15 cellular contexts compared by ENCODE assay signal in the genomic region with DNA sequence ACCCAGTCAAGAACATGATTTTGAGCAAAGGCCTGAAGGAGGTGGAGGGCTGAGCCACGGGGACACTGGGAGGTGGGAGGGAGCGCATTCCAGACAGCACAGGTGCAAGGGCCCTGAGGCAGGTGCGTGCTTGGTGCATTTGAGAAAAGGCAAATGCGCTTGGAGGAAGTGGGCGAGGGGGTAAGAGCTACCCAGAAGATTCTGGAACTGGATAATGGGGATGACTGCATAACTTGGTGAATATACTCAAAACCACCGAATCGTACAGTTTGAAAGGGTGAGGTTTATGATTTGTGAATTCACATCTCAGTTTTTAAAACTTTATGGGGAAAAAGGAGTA. TPM values are rescaled to one million over a fixed set of nuclear protein-coding genes. Genes with fewer than 3 reads are reported as not detected.
A peak's percentile ranks its signal among the peaks of the same experiment; 100 is the strongest.
DNase-seq lines count a peak whose midpoint lies in the region; ATAC-seq and TF ChIP-seq lines count a peak whose summit lies in the region.
"Had no signal": no experiment of that assay in that cellular context is flagged by ENCODE, and none has a peak within 500 bp of the region (broad histone marks: within the 10 kb centered on the region; RNA-seq: fewer than 3 reads in every experiment).

No MANE protein-coding gene starts in this region.

- no peaks in the 10 kb centered on the region for H3K27me3 ChIP-seq in effector memory CD4-positive, alpha-beta T cell (replicated peaks; ENCODE audit: control insufficient read depth, insufficient read depth, low read length, poor library complexity, severe bottlenecking)
- H3K27me3 ChIP-seq: heart right ventricle, stomach, vagina had no signal

- H3K36me3 Mint-ChIP-seq in activated naive CD4-positive, alpha-beta T cell treated with anti-CD3 and anti-CD28 coated beads for 36 hours (ENCODE audit: low read depth), result peaks cover 6% of the 10 kb centered on the region
- peaks cover 0 to 13% of the 10 kb centered on the region in 2 donors for H3K36me3 Mint-ChIP-seq in activated naive CD4-positive, alpha-beta T cell treated with anti-CD3 and anti-CD28 coated beads, Interleukin-2, amount 50 U/mL, for 72 hours
- peaks cover 71% of the 10 kb centered on the region for H3K36me3 Mint-ChIP-seq in stimulated activated effector memory CD8-positive, alpha-beta T cell treated with anti-CD3 and anti-CD28 coated beads, Interleukin-12 subunit alpha, Interleukin-12 subunit beta, amount 100 ng/mL, for 72 hours
- H3K36me3 Mint-ChIP-seq in type B pancreatic cell, result no peaks in the 10 kb centered on the region

- peaks cover 91% of the 10 kb centered on the region for H3K4me1 ChIP-seq in effector memory CD4-positive, alpha-beta T cell (ENCODE audit: control insufficient read depth, insufficient read depth, low read length, poor library complexity, severe bottlenecking)
- H3K4me1 ChIP-seq: vagina had no signal

- H3K4me3 Mint-ChIP-seq in activated naive CD4-positive, alpha-beta T cell treated with anti-CD3 and anti-CD28 coated beads for 36 hours, result peak overlapping the region; percentile 35
- H3K4me3 Mint-ChIP-seq in stimulated activated effector memory CD8-positive, alpha-beta T cell treated with anti-CD3 and anti-CD28 coated beads, Interleukin-12 subunit alpha, Interleukin-12 subunit beta, amount 100 ng/mL, for 72 hours, result peak overlapping the region; percentile 96
- no peak overlapping the region for H3K4me3 Mint-ChIP-seq in type B pancreatic cell

- no peaks in the 10 kb centered on the region for H3K27me3 Mint-ChIP-seq in activated naive CD4-positive, alpha-beta T cell treated with anti-CD3 and anti-CD28 coated beads for 36 hours (ENCODE audit: low read depth)
- peaks cover 48% of the 10 kb centered on the region for H3K27me3 Mint-ChIP-seq in type B pancreatic cell

- peaks cover 38% of the 10 kb centered on the region for H3K36me3 ChIP-seq in SK-N-MC (ENCODE audit: insufficient read depth, low read length)
- H3K36me3 ChIP-seq in effector memory CD4-positive, alpha-beta T cell (ENCODE audit: control insufficient read depth, insufficient read depth, low read length), result no peaks in the 10 kb centered on the region
- H3K36me3 ChIP-seq: stomach, vagina had no signal

- CTCF ChIA-PET in activated naive CD4-positive, alpha-beta T cell treated with anti-CD3 and anti-CD28 coated beads for 36 hours (lab: Charles Lee), result no interaction called here

- H3K4me1 Mint-ChIP-seq in activated naive CD4-positive, alpha-beta T cell treated with anti-CD3 and anti-CD28 coated beads for 36 hours (ENCODE audit: low read depth), result peaks cover 72% of the 10 kb centered on the region
- H3K4me1 Mint-ChIP-seq in stimulated activated effector memory CD8-positive, alpha-beta T cell treated with anti-CD3 and anti-CD28 coated beads, Interleukin-12 subunit alpha, Interleukin-12 subunit beta, amount 100 ng/mL, for 72 hours, result peaks cover 68% of the 10 kb centered on the region
- H3K4me1 Mint-ChIP-seq in type B pancreatic cell (ENCODE audit: unreplicated experiment), result peaks cover 27% of the 10 kb centered on the region

- ATAC-seq in activated naive CD4-positive, alpha-beta T cell treated with anti-CD3 and anti-CD28 coated beads, Interleukin-2, amount 50 U/mL, for 72 hours, result no peak
- ATAC-seq in stimulated activated effector memory CD8-positive, alpha-beta T cell treated with anti-CD3 and anti-CD28 coated beads, Interleukin-12 subunit alpha, Interleukin-12 subunit beta, amount 100 ng/mL, for 72 hours, result no peak
- ATAC-seq in HG03442 (IDR thresholded peaks at IDR 0.05; ENCODE audit: unreplicated experiment), result no peak

- H3K27ac Mint-ChIP-seq in activated naive CD4-positive, alpha-beta T cell treated with anti-CD3 and anti-CD28 coated beads for 36 hours, result peak overlapping the region; percentile 84
- peak overlapping the region in 1 of 2 donors; percentile 84 for H3K27ac Mint-ChIP-seq in activated naive CD4-positive, alpha-beta T cell treated with anti-CD3 and anti-CD28 coated beads, Interleukin-2, amount 50 U/mL, for 72 hours
- peak overlapping the region; percentile 90 for H3K27ac Mint-ChIP-seq in stimulated activated effector memory CD8-positive, alpha-beta T cell treated with anti-CD3 and anti-CD28 coated beads, Interleukin-12 subunit alpha, Interleukin-12 subunit beta, amount 100 ng/mL, for 72 hours
- no peak overlapping the region for H3K27ac Mint-ChIP-seq in type B pancreatic cell
- H3K27ac Mint-ChIP-seq: progenitor cell of endocrine pancreas had no signal

- intact Hi-C loops in activated naive CD4-positive, alpha-beta T cell treated with anti-CD3 and anti-CD28 coated beads for 36 hours (cut with micrococcal nuclease), result loop anchor here (1.0 kb wide), 3 partner anchors 30 to 62 kb away; no protein-coding TSS in a partner anchor

- no peak overlapping the region for H3K4me3 ChIP-seq in SK-N-MC
- H3K4me3 ChIP-seq in effector memory CD4-positive, alpha-beta T cell (ENCODE audit: insufficient read depth, low read depth, low read length, poor library complexity, severe bottlenecking), result no peak overlapping the region
- H3K4me3 ChIP-seq: smooth muscle cell, vagina had no signal

- no peaks in the 10 kb centered on the region for H3K9me3 ChIP-seq in SK-N-MC (ENCODE audit: low read depth, low read length)
- H3K9me3 ChIP-seq in effector memory CD4-positive, alpha-beta T cell (ENCODE audit: control insufficient read depth, low read length), result no peaks in the 10 kb centered on the region
- H3K9me3 ChIP-seq: heart right ventricle, stomach, vagina had no signal

- peak overlapping the region; percentile 9; the same call in 1 of the 2 replicates for H3K27ac ChIP-seq in SK-N-MC
- peak overlapping the region; percentile 68 for H3K27ac ChIP-seq in effector memory CD4-positive, alpha-beta T cell (ENCODE audit: insufficient read depth, low read length, poor library complexity, severe bottlenecking)
- H3K27ac ChIP-seq: vagina had no signal

- TF ChIP-seq CTCF in type B pancreatic cell (conservative IDR thresholded peaks at IDR 0.05), result no peak

- DNase-seq in activated naive CD4-positive, alpha-beta T cell treated with anti-CD3 and anti-CD28 coated beads for 36 hours, result no peak
- no peak for DNase-seq in activated naive CD4-positive, alpha-beta T cell treated with anti-CD3 and anti-CD28 coated beads, Interleukin-2, amount 50 U/mL, for 72 hours (ENCODE audit: low spot score in 2 of 2)
- DNase-seq in SK-N-MC (ENCODE audit: low read depth, low spot score) (no peak), COR-L47 (lab: John Stamatoyannopoulos, UW) (no peak), type B pancreatic cell (ENCODE audit: extremely low spot score, unreplicated experiment) (no peak)
- no peak for DNase-seq in effector memory CD4-positive, alpha-beta T cell
- DNase-seq in stimulated activated effector memory CD8-positive, alpha-beta T cell treated with anti-CD3 and anti-CD28 coated beads, Interleukin-12 subunit alpha, Interleukin-12 subunit beta, amount 100 ng/mL, for 72 hours (ENCODE audit: low spot score in 2 of 2), result no peak
- DNase-seq: heart right ventricle, kidney glomerular epithelial cell, NCI-H226, stomach had no signal

- H3K9ac ChIP-seq in SK-N-MC (ENCODE audit: insufficient read length), result no peak overlapping the region

- H3K9me3 Mint-ChIP-seq in activated naive CD4-positive, alpha-beta T cell treated with anti-CD3 and anti-CD28 coated beads for 36 hours, result no peaks in the 10 kb centered on the region
- no peaks in the 10 kb centered on the region for H3K9me3 Mint-ChIP-seq in activated naive CD4-positive, alpha-beta T cell treated with anti-CD3 and anti-CD28 coated beads, Interleukin-2, amount 50 U/mL, for 72 hours
- no peaks in the 10 kb centered on the region for H3K9me3 Mint-ChIP-seq in stimulated activated effector memory CD8-positive, alpha-beta T cell treated with anti-CD3 and anti-CD28 coated beads, Interleukin-12 subunit alpha, Interleukin-12 subunit beta, amount 100 ng/mL, for 72 hours
- H3K9me3 Mint-ChIP-seq in type B pancreatic cell, result no peaks in the 10 kb centered on the region

RNA-seq across cellular contexts. Expression of a gene that starts 9.8 kb away (rescaled TPM):
- total RNA-seq in activated naive CD4-positive, alpha-beta T cell treated with anti-CD3 and anti-CD28 coated beads for 36 hours, result 10 to 100 TPM; 43.7 to 44.2 TPM
- total RNA-seq in activated naive CD4-positive, alpha-beta T cell treated with anti-CD3 and anti-CD28 coated beads, Interleukin-2, amount 50 U/mL, for 72 hours, result 10 to 100 TPM; 30.6 to 51.8 TPM
- 0.71 and 20.8 TPM in 2 replicates for total RNA-seq in type B pancreatic cell (ENCODE audit: low replicate concordance)
